Comparison of ENCODE assay signal across 9 cellular contexts in the genomic region with DNA sequence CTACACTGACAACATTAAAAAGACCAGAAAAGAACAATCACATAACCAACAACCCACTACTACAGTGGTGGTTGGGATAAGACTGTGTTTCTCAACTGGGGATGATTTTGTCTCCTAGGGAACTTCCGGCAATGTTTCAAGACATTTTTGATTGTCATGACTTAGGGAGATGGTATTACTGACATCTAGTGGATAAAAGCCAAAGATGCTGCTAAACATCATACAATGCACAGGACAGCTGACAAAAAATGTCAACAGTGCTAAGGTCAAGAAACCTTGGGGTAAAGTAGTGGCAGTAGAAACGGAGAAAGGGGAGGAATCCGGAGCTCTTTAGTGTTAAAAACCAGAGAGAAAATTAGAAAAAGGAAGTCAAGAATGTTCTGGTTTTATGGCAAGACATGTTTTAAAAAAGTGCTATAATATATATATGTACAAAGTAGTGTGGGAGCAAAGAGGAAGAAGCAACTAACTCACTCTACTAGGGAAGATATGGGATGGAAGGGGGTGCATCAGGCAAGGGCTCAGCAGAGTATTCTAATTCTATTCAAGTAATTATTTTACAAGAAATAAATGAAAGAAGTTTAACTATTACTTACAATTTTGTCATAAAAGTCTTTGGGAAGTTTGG. TPM values are rescaled to one million over a fixed set of nuclear protein-coding genes. Genes with fewer than 3 reads are reported as not detected.
DNase-seq lines count a peak whose midpoint lies in the region; ATAC-seq and TF ChIP-seq lines count a peak whose summit lies in the region.
"Had no signal": no experiment of that assay in that cellular context is flagged by ENCODE, and none has a peak within 500 bp of the region (broad histone marks: within the 10 kb centered on the region; RNA-seq: fewer than 3 reads in every experiment).

No MANE protein-coding gene starts in this region.

- H3K27ac Mint-ChIP-seq in activated CD8-positive, alpha-beta memory T cell treated with anti-CD3 and anti-CD28 coated beads, Interleukin-2, amount 10 ng/mL, durations not matched to agents 7 days and 5 days = no peak overlapping the region
- H3K27ac Mint-ChIP-seq: naive thymus-derived CD8-positive, alpha-beta T cell had no signal

- peaks cover 24% of the 10 kb centered on the region for H3K4me1 Mint-ChIP-seq in activated CD8-positive, alpha-beta memory T cell treated with anti-CD3 and anti-CD28 coated beads, Interleukin-2, amount 10 ng/mL, durations not matched to agents 7 days and 5 days

- CTCF ChIA-PET in activated CD8-positive, alpha-beta memory T cell treated with anti-CD3 and anti-CD28 coated beads, Interleukin-2, amount 10 ng/mL, durations not matched to agents 7 days and 5 days (lab: Charles Lee) = interaction anchor here (0.6 to 1.5 kb wide), 4 partner anchors 11 to 280 kb away, joined by 3 to 6 read pairs (median 4); no protein-coding TSS in a partner anchor

- TF ChIP-seq CTCF in NB4 (IDR thresholded peaks at IDR 0.05; ENCODE audit: low read depth, low read length) (peak; percentile 57), colonic mucosa (IDR thresholded peaks at IDR 0.05) (peak; percentile 26)

- no peaks in the 10 kb centered on the region for H3K4me1 ChIP-seq in colonic mucosa

- H3K27me3 Mint-ChIP-seq in activated CD8-positive, alpha-beta memory T cell treated with anti-CD3 and anti-CD28 coated beads, Interleukin-2, amount 10 ng/mL, durations not matched to agents 7 days and 5 days = no peaks in the 10 kb centered on the region
- H3K27me3 Mint-ChIP-seq: naive thymus-derived CD8-positive, alpha-beta T cell had no signal

- H3K27me3 ChIP-seq in colonic mucosa = no peaks in the 10 kb centered on the region

- H3K27ac ChIP-seq in colonic mucosa = no peak overlapping the region

- H3K9me3 Mint-ChIP-seq in activated CD8-positive, alpha-beta memory T cell treated with anti-CD3 and anti-CD28 coated beads, Interleukin-2, amount 10 ng/mL, durations not matched to agents 7 days and 5 days (ENCODE audit: low read depth) = no peaks in the 10 kb centered on the region
- H3K9me3 Mint-ChIP-seq: naive thymus-derived CD8-positive, alpha-beta T cell had no signal

- H3K36me3 Mint-ChIP-seq in activated CD8-positive, alpha-beta memory T cell treated with anti-CD3 and anti-CD28 coated beads, Interleukin-2, amount 10 ng/mL, durations not matched to agents 7 days and 5 days = peaks cover 45% of the 10 kb centered on the region

- H3K4me3 ChIP-seq in NB4 (ENCODE audit: low read depth, low read length) (no peak overlapping the region), colonic mucosa (no peak overlapping the region)

- ATAC-seq in GM19351 (IDR thresholded peaks at IDR 0.05; ENCODE audit: unreplicated experiment) (no peak), HG02678 (IDR thresholded peaks at IDR 0.05; ENCODE audit: unreplicated experiment) (no peak)
- no peak for ATAC-seq in activated CD8-positive, alpha-beta memory T cell treated with anti-CD3 and anti-CD28 coated beads, Interleukin-2, amount 10 ng/mL, durations not matched to agents 7 days and 5 days

- no peaks in the 10 kb centered on the region for H3K9me3 ChIP-seq in colonic mucosa

- H3K4me3 Mint-ChIP-seq in activated CD8-positive, alpha-beta memory T cell treated with anti-CD3 and anti-CD28 coated beads, Interleukin-2, amount 10 ng/mL, durations not matched to agents 7 days and 5 days = no peak overlapping the region
- H3K4me3 Mint-ChIP-seq: naive thymus-derived CD8-positive, alpha-beta T cell had no signal

- no peaks in the 10 kb centered on the region for H3K36me3 ChIP-seq in colonic mucosa

- H3K9ac ChIP-seq in colonic mucosa (ENCODE audit: low read depth in 2 of 2, low read length in 2 of 2) = no peak overlapping the region

- intact Hi-C loops in colonic mucosa (cut with DNase I) = no loop called here

- DNase-seq in NCI-H82 (lab: John Stamatoyannopoulos, UW) (peak; percentile 30), NCI-H82 treated with DMSO at 0.1 percent for 48 hours (lab: John Stamatoyannopoulos, UW; ENCODE audit: unreplicated experiment) (no peak), NB4 (ENCODE audit: low read depth) (peak; percentile 67), colonic mucosa (no peak), putamen (ENCODE audit: low spot score) (peak; percentile 11)
- DNase-seq in activated CD8-positive, alpha-beta memory T cell treated with anti-CD3 and anti-CD28 coated beads, Interleukin-2, amount 10 ng/mL, durations not matched to agents 7 days and 5 days = no peak

- no peak for TF ChIP-seq POLR2A in NB4 (IDR thresholded peaks at IDR 0.05; ENCODE audit: extremely low read depth, insufficient read length)

RNA-seq across cellular contexts. Expression of gene CKAP5, which starts 37.2 kb away (rescaled TPM):
- 100 to 1,000 TPM in 1 of 2 donors, 10 to 100 TPM in 1; 71.2 to 105 TPM for total RNA-seq in colonic mucosa
- total RNA-seq in activated CD8-positive, alpha-beta memory T cell treated with anti-CD3 and anti-CD28 coated beads, Interleukin-2, amount 10 ng/mL, durations not matched to agents 7 days and 5 days = 100 to 1,000 TPM; 167 to 180 TPM

Comparison
In these comparisons a context has a peak if more than half of its experiments do, and no peak if none do; other contexts are left out.
1. DNase-seq: peak in NCI-H82 (single experiment), NB4 (single experiment) and putamen (single experiment); none in NCI-H82 treated with DMSO at 0.1 percent for 48 hours (single experiment), colonic mucosa (single experiment) and activated CD8-positive, alpha-beta memory T cell treated with anti-CD3 and anti-CD28 coated beads, Interleukin-2, amount 10 ng/mL, durations not matched to agents 7 days and 5 days (single experiment).